ENCODE assay signal across 8 cellular contexts in genomic region chr3:150412599-150413069, GRCh38. TPM values are rescaled to one million over a fixed set of nuclear protein-coding genes. Genes with fewer than 3 reads are reported as not detected.
A peak's percentile ranks its signal among the peaks of the same experiment; 100 is the strongest.
DNase-seq lines count a peak whose midpoint lies in the region; ATAC-seq lines count a peak whose summit lies in the region.

No MANE protein-coding gene starts in this region.

- peak overlapping the region; percentile 94 for H3K4me3 ChIP-seq in stomach smooth muscle (ENCODE audit: low read length in 2 of 2)

- H3K9ac ChIP-seq in stomach smooth muscle (ENCODE audit: low read length in 2 of 2): peak overlapping the region in 1 of 2 donors; percentile 60

- no peaks in the 10 kb centered on the region for H3K36me3 ChIP-seq in stomach smooth muscle (ENCODE audit: control insufficient read depth in 2 of 2, insufficient read depth in 2 of 2, low read length in 2 of 2)

- no peaks in the 10 kb centered on the region for H3K27me3 ChIP-seq in stomach smooth muscle (ENCODE audit: control insufficient read depth in 1 of 2, insufficient read depth in 2 of 2, low read length in 2 of 2)

- H3K4me1 ChIP-seq in stomach smooth muscle (ENCODE audit: control insufficient read depth, insufficient read depth, low read length): no peaks in the 10 kb centered on the region

- intact Hi-C loops in posterior vena cava (cut with DNase I): loop anchor here in 1 of 2 donors (10.0 kb wide), 2 partner anchors 62 to 188 kb away; no protein-coding TSS in a partner anchor

- no peak overlapping the region for H3K27ac ChIP-seq in stomach smooth muscle (ENCODE audit: low read length)

- H3K9me3 ChIP-seq in stomach smooth muscle (ENCODE audit: control insufficient read depth in 2 of 2, low read length in 2 of 2): no peaks in the 10 kb centered on the region

- no peak for ATAC-seq in GM21528 (IDR thresholded peaks at IDR 0.05; ENCODE audit: low FRiP score, unreplicated experiment)

- peak; percentile 20 for DNase-seq in activated CD4-positive, alpha-beta T cell treated with anti-CD3 and anti-CD28 coated beads for 48 hours
- no peak for DNase-seq in activated CD4-positive, alpha-beta T cell treated with anti-CD3 and anti-CD28 coated beads for 1 hour
- DNase-seq in NCI-H146 treated with DMSO at 0.1 percent for 48 hours (lab: John Stamatoyannopoulos, UW; ENCODE audit: unreplicated experiment): peak; percentile 30
- DNase-seq in amniotic epithelial cell (ENCODE audit: low read depth): peak; percentile 94
- peak; percentile 96 for DNase-seq in iris pigment epithelial cell (ENCODE audit: low read depth)
- no peak for DNase-seq in posterior vena cava (ENCODE audit: low spot score)

RNA-seq across cellular contexts. Expression of gene TSC22D2, which starts 4.5 kb away (rescaled TPM):
- 10 to 100 TPM; 41.8 to 68.1 TPM for total RNA-seq in posterior vena cava

Comparison
In these comparisons a context has a peak if more than half of its experiments do, and no peak if none do; other contexts are left out.
1. DNase-seq: peak in activated CD4-positive, alpha-beta T cell treated with anti-CD3 and anti-CD28 coated beads for 48 hours (single experiment), NCI-H146 treated with DMSO at 0.1 percent for 48 hours (single experiment), amniotic epithelial cell (single experiment) and iris pigment epithelial cell (single experiment); none in activated CD4-positive, alpha-beta T cell treated with anti-CD3 and anti-CD28 coated beads for 1 hour (single experiment) and posterior vena cava (single experiment).